ENCODE assay signal across 12 cellular contexts in genomic region chr6:105317607-105318533, GRCh38.
DNase-seq lines count a peak whose midpoint lies in the region; ATAC-seq, FAIRE-seq and TF ChIP-seq lines count a peak whose summit lies in the region.
"Had no signal": no experiment of that assay in that cellular context is flagged by ENCODE, and none has a peak within 500 bp of the region (broad histone marks: within the 10 kb centered on the region; RNA-seq: fewer than 3 reads in every experiment).

No MANE protein-coding gene starts in this region.

- POLR2A ChIA-PET in Caco-2 (lab: Charles Lee) (no interaction called here), GM12878 (lab: Charles Lee) (no interaction called here)

- intact Hi-C loops in Caco-2 (cut with micrococcal nuclease; ENCODE audit: unreplicated experiment) = loop anchor here (1.0 to 5.0 kb wide), 2 partner anchors 34 to 85 kb away; partner anchors contain the start of gene PREP
- intact Hi-C loops in GM12878 (cut with micrococcal nuclease; ENCODE audit: unreplicated experiment) = no loop called here

- H3K36me3 Mint-ChIP-seq in Caco-2 (ENCODE audit: insufficient read depth, unreplicated experiment) = peaks cover 31% of the 10 kb centered on the region

- H4K20me1 ChIP-seq in GM12878 (ENCODE audit: control insufficient read depth, insufficient read depth) = no peaks in the 10 kb centered on the region

- peak overlapping the region; percentile 34 for H3K27ac Mint-ChIP-seq in Caco-2 (ENCODE audit: unreplicated experiment)

- BruUV-seq in Caco-2 (replicated peaks; lab: Mats Ljungman, UMichigan) = no TSS peak
- no TSS peak for BruUV-seq in GM12878 (replicated peaks; lab: Mats Ljungman, UMichigan)

- no peaks in the 10 kb centered on the region for H3K9me3 Mint-ChIP-seq in Caco-2 (ENCODE audit: unreplicated experiment)

- H3K4me2 ChIP-seq in GM12878 (ENCODE audit: control insufficient read depth, insufficient read depth) = no peak overlapping the region

- peak in 1 of 2 experiments; percentile 42 for DNase-seq in Caco-2
- DNase-seq in GM12878 (ENCODE audit: low read depth, low spot score) = no peak
- no peak for DNase-seq in medulla oblongata (ENCODE audit: extremely low spot score)
- DNase-seq: amygdala; stimulated activated CD8-positive, alpha-beta memory T cell treated with anti-CD3 and anti-CD28 coated beads, Interleukin-4, amount 100 ng/mL, for 48 hours; T-helper 1 cell had no signal

- H3K9ac ChIP-seq in GM12878 (ENCODE audit: control insufficient read depth, insufficient read depth, low read length) = no peak overlapping the region
- H3K9ac ChIP-seq in liver (ENCODE audit: low read depth in 1 of 2, low read length in 2 of 2) = no peak overlapping the region

- TF ChIP-seq EP300 in GM12878 (IDR thresholded peaks at IDR 0.05; ENCODE audit: borderline replicate concordance in 1 of 2, control insufficient read depth in 1 of 2, low read depth in 2 of 2, low read length in 2 of 2) = no peak

- no peaks in the 10 kb centered on the region for H3K27me3 Mint-ChIP-seq in Caco-2 (ENCODE audit: insufficient read depth, unreplicated experiment)

- H3K9me3 ChIP-seq in Caco-2 (no peaks in the 10 kb centered on the region), GM12878 (replicated peaks; ENCODE audit: control insufficient read depth, insufficient read depth, low read length) (no peaks in the 10 kb centered on the region), liver (ENCODE audit: control insufficient read depth in 4 of 4, low read length in 3 of 4) (no peaks in the 10 kb centered on the region)

- ATAC-seq in HG02798 (IDR thresholded peaks at IDR 0.05; ENCODE audit: poor library complexity, unreplicated experiment) (peak; percentile 17), GM12878 (no peak), GM18868 (IDR thresholded peaks at IDR 0.05; ENCODE audit: unreplicated experiment) (no peak), HG03135 (IDR thresholded peaks at IDR 0.05; ENCODE audit: unreplicated experiment) (no peak), HG03159 (IDR thresholded peaks at IDR 0.05; ENCODE audit: unreplicated experiment) (no peak)

- H3K4me3 ChIP-seq in Caco-2 (ENCODE audit: low read depth, low read length) (no peak overlapping the region), GM12878 (no peak overlapping the region), liver (ENCODE audit: low read depth in 1 of 3, low read length in 3 of 3) (no peak overlapping the region)

- TF ChIP-seq RAD21 in GM12878 (IDR thresholded peaks at IDR 0.05; ENCODE audit: insufficient read depth, low read depth, low read length) = 0 out of 2 replicates have a peak, but pooled peaks have one; percentile 24
- peak; percentile 58 to 74 for TF ChIP-seq RAD21 in liver (IDR thresholded peaks at IDR 0.05)

- 98% methylated on average over 6 of the region's 6 CpGs for WGBS in GM12878 (ENCODE audit: insufficient coverage, insufficient replicate concordance, low lambda C conversion rate, missing lambda C conversion rate)
- WGBS in liver = 96% methylated on average over 6 of the region's 6 CpGs

- RAD21 ChIA-PET in GM12878 (lab: Charles Lee; ENCODE audit: unreplicated experiment) = interaction anchor here (1.4 kb wide), 1 partner anchor 85 kb away, joined by 3 read pairs; the partner anchor contains the start of gene PREP

- H3K4me1 ChIP-seq in Caco-2 (no peaks in the 10 kb centered on the region), GM12878 (ENCODE audit: control insufficient read depth, insufficient read depth, low read length) (no peaks in the 10 kb centered on the region; the same call in 1 of the 2 replicates), liver (ENCODE audit: control insufficient read depth in 4 of 4, insufficient read depth in 4 of 4, low read length in 3 of 4) (no peaks in the 10 kb centered on the region)

- no peak for TF ChIP-seq POLR2A in GM12878 (IDR thresholded peaks at IDR 0.05; ENCODE audit: low read depth, low read length)

- H3K27ac ChIP-seq in GM12878 (ENCODE audit: control insufficient read depth, insufficient read depth) (no peak overlapping the region), liver (ENCODE audit: low read depth in 1 of 2, low read length in 2 of 2) (no peak overlapping the region)

- H3K79me2 ChIP-seq in GM12878 (ENCODE audit: control insufficient read depth, insufficient read depth, low read length) = no peaks in the 10 kb centered on the region

- TF ChIP-seq CTCF in Caco-2 (IDR thresholded peaks at IDR 0.05; ENCODE audit: insufficient read depth in 1 of 2, low read depth in 1 of 2, low read length in 1 of 2, severe bottlenecking in 1 of 2, unreplicated experiment in 1 of 2) (peak; percentile 60 to 66), GM12878 (IDR thresholded peaks at IDR 0.05 in 2 of 3, conservative IDR thresholded peaks at IDR 0.05 in 1 of 3; ENCODE audit: control insufficient read depth in 2 of 3, extremely low read depth in 1 of 3, insufficient read depth in 1 of 3, low read depth in 3 of 3, low read length in 3 of 3) (peak; percentile 31 to 40 (median 34); a peak in 5 of 6 replicates), liver (IDR thresholded peaks at IDR 0.05; ENCODE audit: low read depth, low read length, missing input control) (peak; percentile 31)

- in situ Hi-C loops in GM12878 (cut with MboI) = no loop called here

- CTCF ChIA-PET in Caco-2 (lab: Charles Lee) = interaction anchor here (0.7 to 1.3 kb wide), 6 partner anchors 45 to 335 kb away, joined by 3 to 5 read pairs (median 3); partner anchors contain the start of gene PREP
- CTCF ChIA-PET in GM12878 (lab: Yijun Ruan, JAX) = interaction anchor here (0.6 to 1.7 kb wide), 9 partner anchors 9 to 906 kb away, joined by 3 to 5 read pairs (median 3); no protein-coding TSS in a partner anchor

- no peaks in the 10 kb centered on the region for H3K4me1 Mint-ChIP-seq in Caco-2 (ENCODE audit: low read depth, unreplicated experiment)

- H2AFZ ChIP-seq in GM12878 (ENCODE audit: control insufficient read depth, low read depth, low read length) = no peak overlapping the region

- no peak for FAIRE-seq in GM12878 (lab: Jason Lieb, UNC)
- FAIRE-seq: GM18507 had no signal

- no peak overlapping the region for H3K4me3 Mint-ChIP-seq in Caco-2 (ENCODE audit: unreplicated experiment)

- H3K36me3 ChIP-seq in Caco-2 (ENCODE audit: control insufficient read depth, insufficient read depth, low read length) (no peaks in the 10 kb centered on the region), GM12878 (ENCODE audit: control insufficient read depth in 2 of 2, insufficient read depth in 2 of 2, low read length in 1 of 2) (peaks cover 5 to 12% of the 10 kb centered on the region in 2 experiments), liver (ENCODE audit: control insufficient read depth in 4 of 4, insufficient read depth in 3 of 4, low read depth in 1 of 4, low read length in 3 of 4) (peaks cover 0 to 16% (median 5%) of the 10 kb centered on the region in 4 donors)

- H3K27me3 ChIP-seq in Caco-2 (replicated peaks; ENCODE audit: control insufficient read depth, insufficient read depth, low read length) (no peaks in the 10 kb centered on the region), GM12878 (replicated peaks in 1 of 2; ENCODE audit: control insufficient read depth in 2 of 2, insufficient read depth in 2 of 2, low read length in 1 of 2) (no peaks in the 10 kb centered on the region), liver (ENCODE audit: control insufficient read depth in 4 of 4, insufficient read depth in 4 of 4, low read length in 3 of 4) (no peaks in the 10 kb centered on the region)

- SMC1A ChIA-PET in GM12878 (lab: Charles Lee; ENCODE audit: uncharacterized antibody, unreplicated experiment) = interaction anchor here (1.0 to 1.7 kb wide), 4 partner anchors 8 to 83 kb away, joined by 3 to 5 read pairs (median 3); no protein-coding TSS in a partner anchor

TF ChIP-seq in GM12878, 131 proteins besides CTCF, POLR2A, EP300 and RAD21:
- no peak for TF ChIP-seq CHD4 (IDR thresholded peaks at IDR 0.05)
- peak; percentile 21; the same call in 1 of the 2 replicates for TF ChIP-seq SMC3 (IDR thresholded peaks at IDR 0.05; ENCODE audit: borderline replicate concordance, low read length)
- TF ChIP-seq SMAD5 (IDR thresholded peaks at IDR 0.05; ENCODE audit: low read depth) = no peak

TF ChIP-seq in liver, 16 proteins besides CTCF, POLR2A, EP300 and RAD21 (continues in another document):
- TF ChIP-seq HNF4A (conservative IDR thresholded peaks at IDR 0.05) = no peak
- no peak for TF ChIP-seq ZBTB33 (IDR thresholded peaks at IDR 0.05)
- no peak for TF ChIP-seq FOXA1 (IDR thresholded peaks at IDR 0.05)
- TF ChIP-seq TAF1 (conservative IDR thresholded peaks at IDR 0.05) = no peak
- no peak for TF ChIP-seq YY1 (IDR thresholded peaks at IDR 0.05)
- no peak for TF ChIP-seq JUND (IDR thresholded peaks at IDR 0.05)
- no peak for TF ChIP-seq FOXA2 (IDR thresholded peaks at IDR 0.05)
- no peak for TF ChIP-seq ATF3 (IDR thresholded peaks at IDR 0.05)
- TF ChIP-seq GABPA (IDR thresholded peaks at IDR 0.05 in 1 of 2, conservative IDR thresholded peaks at IDR 0.05 in 1 of 2) = no peak
- TF ChIP-seq HNF4G (IDR thresholded peaks at IDR 0.05) = no peak
- TF ChIP-seq SP1 (IDR thresholded peaks at IDR 0.05) = no peak
